ENCODE assay signal across 17 cellular contexts in the genomic region with DNA sequence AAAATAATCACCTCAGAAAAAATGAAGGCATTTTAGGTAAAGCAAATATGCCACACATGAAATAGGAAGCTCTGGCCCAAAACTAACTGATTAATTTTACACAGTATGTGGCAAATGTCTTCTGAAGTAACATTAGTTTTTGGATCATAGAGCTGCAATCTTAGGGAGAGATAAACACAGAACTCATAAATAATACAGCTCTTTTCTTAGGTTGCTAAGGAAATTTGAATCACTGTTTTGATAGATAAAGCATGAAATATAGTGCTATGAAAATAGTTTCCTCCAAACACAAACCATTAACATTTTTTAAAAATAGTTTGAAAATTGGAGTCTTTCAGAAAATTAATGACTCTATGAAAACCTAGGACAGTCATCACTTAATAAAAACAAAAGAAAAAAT. TPM values are rescaled to one million over a fixed set of nuclear protein-coding genes. Genes with fewer than 3 reads are reported as not detected.
DNase-seq lines count a peak whose midpoint lies in the region; ATAC-seq, FAIRE-seq and TF ChIP-seq lines count a peak whose summit lies in the region.
"Had no signal": no experiment of that assay in that cellular context is flagged by ENCODE, and none has a peak within 500 bp of the region (broad histone marks: within the 10 kb centered on the region; RNA-seq: fewer than 3 reads in every experiment).

No MANE protein-coding gene starts in this region.

- no peak for TF ChIP-seq POLR2A in HepG2 (IDR thresholded peaks at IDR 0.05; ENCODE audit: insufficient read depth in 1 of 2, low read depth in 2 of 2, low read length in 2 of 2)

- no peak for FAIRE-seq in HepG2 (lab: Jason Lieb, UNC)
- FAIRE-seq: GM18507 had no signal

- H3K4me1 Mint-ChIP-seq in stimulated activated memory B cell treated with anti-CD40 and anti-IgM and Interleukin-4, amounts not matched to agents 10 μg/mL and 1 μg/mL and 100 μg/mL, for 72 hours: no peaks in the 10 kb centered on the region
- H3K4me1 Mint-ChIP-seq: CD8-positive, alpha-beta memory T cell had no signal

- TF ChIP-seq EP300 in HepG2 (IDR thresholded peaks at IDR 0.05; ENCODE audit: low read depth in 2 of 2, low read length in 2 of 2) (no peak), HepG2 (CRISPR knock-in tag; IDR thresholded peaks at IDR 0.05; ENCODE audit: borderline replicate concordance) (no peak)

- TF ChIP-seq RAD21 in HepG2 (CRISPR knock-in tag; IDR thresholded peaks at IDR 0.05): no peak

- H2BK5ac ChIP-seq in mesenchymal stem cell (ENCODE audit: low read depth, low read length, poor library complexity, severe bottlenecking): no peak overlapping the region

- H3K36me3 Mint-ChIP-seq in stimulated activated memory B cell treated with anti-CD40 and anti-IgM and Interleukin-4, amounts not matched to agents 10 μg/mL and 1 μg/mL and 100 μg/mL, for 72 hours: no peaks in the 10 kb centered on the region
- H3K36me3 Mint-ChIP-seq: CD8-positive, alpha-beta memory T cell had no signal

- DNase-seq in PC-3 (no peak), dermis blood vessel endothelial cell (peak; percentile 24), mesenchymal stem cell (peak; percentile 7), tibial artery (no peak), HepG2 (ENCODE audit: low spot score) (no peak), left lung (no peak)
- DNase-seq: AML-193; CD8-positive, alpha-beta memory T cell; DMS 273 treated with DMSO at 0.1 percent for 48 hours; H7 had no signal

- H2AFZ ChIP-seq in PC-3 (ENCODE audit: low read length) (no peak overlapping the region), mesenchymal stem cell (ENCODE audit: low read depth, low read length) (no peak overlapping the region), HepG2 (ENCODE audit: low read length) (no peak overlapping the region)
- H2AFZ ChIP-seq: GM23338 had no signal

- H3K4me3 Mint-ChIP-seq in stimulated activated memory B cell treated with anti-CD40 and anti-IgM and Interleukin-4, amounts not matched to agents 10 μg/mL and 1 μg/mL and 100 μg/mL, for 72 hours: no peak overlapping the region
- H3K4me3 Mint-ChIP-seq: CD8-positive, alpha-beta memory T cell; GM23338 had no signal

- intact Hi-C loops in PC-3 (cut with micrococcal nuclease): loop anchor here (2.0 kb wide), 1 partner anchor 14 kb away; no protein-coding TSS in a partner anchor
- intact Hi-C loops in tibial artery (cut with DNase I; ENCODE audit: low total_unique reads): no loop called here
- intact Hi-C loops in HepG2 (cut with micrococcal nuclease; ENCODE audit: unreplicated experiment): no loop called here
- intact Hi-C loops in left lung (cut with DNase I): no loop called here

- no peak overlapping the region for H3K23ac ChIP-seq in mesenchymal stem cell (ENCODE audit: low read length in 2 of 2)

- no peaks in the 10 kb centered on the region for H3K79me2 ChIP-seq in PC-3 (ENCODE audit: low read length)
- H3K79me2 ChIP-seq in HepG2 (ENCODE audit: insufficient read depth, low read length): no peaks in the 10 kb centered on the region

- no peaks in the 10 kb centered on the region for H3K9me3 ChIP-seq in PC-3 (ENCODE audit: low read length)
- no peaks in the 10 kb centered on the region for H3K9me3 ChIP-seq in mesenchymal stem cell (ENCODE audit: control insufficient read depth, low read length)
- no peaks in the 10 kb centered on the region for H3K9me3 ChIP-seq in tibial artery
- H3K9me3 ChIP-seq in HepG2 (ENCODE audit: low read length): no peaks in the 10 kb centered on the region
- no peaks in the 10 kb centered on the region for H3K9me3 ChIP-seq in left lung
- H3K9me3 ChIP-seq: BLaER1, Caco-2 had no signal

- no peaks in the 10 kb centered on the region for H3K27me3 Mint-ChIP-seq in stimulated activated memory B cell treated with anti-CD40 and anti-IgM and Interleukin-4, amounts not matched to agents 10 μg/mL and 1 μg/mL and 100 μg/mL, for 72 hours
- H3K27me3 Mint-ChIP-seq: CD8-positive, alpha-beta memory T cell had no signal

- BruUV-seq in PC-3 (replicated peaks; lab: Mats Ljungman, UMichigan): no TSS peak
- no TSS peak for BruUV-seq in HepG2 (replicated peaks; lab: Mats Ljungman, UMichigan)

- no peak overlapping the region for H3K4me3 ChIP-seq in PC-3 (ENCODE audit: low read length)
- no peak overlapping the region for H3K4me3 ChIP-seq in mesenchymal stem cell (ENCODE audit: insufficient read depth in 1 of 2, low read depth in 1 of 2, low read length in 2 of 2)
- no peak overlapping the region for H3K4me3 ChIP-seq in tibial artery
- no peak overlapping the region for H3K4me3 ChIP-seq in HepG2 (replicated peaks in 1 of 3; ENCODE audit: insufficient read depth in 1 of 3, low read depth in 2 of 3, low read length in 3 of 3)
- H3K4me3 ChIP-seq in left lung: no peak overlapping the region
- H3K4me3 ChIP-seq: BLaER1, GM23338 had no signal

- no peak overlapping the region for H2BK15ac ChIP-seq in mesenchymal stem cell (ENCODE audit: low read depth, poor library complexity, severe bottlenecking)

- H2AK5ac ChIP-seq in mesenchymal stem cell (ENCODE audit: low read length, severe bottlenecking): no peak overlapping the region

- H4K8ac ChIP-seq in mesenchymal stem cell (ENCODE audit: low read length): no peak overlapping the region

- H3K79me1 ChIP-seq in mesenchymal stem cell (replicated peaks; ENCODE audit: low read length, poor library complexity, severe bottlenecking): peaks cover 3% of the 10 kb centered on the region

- no peaks in the 10 kb centered on the region for H3F3A ChIP-seq in PC-3 (ENCODE audit: low read length, unreplicated experiment)

- no peak overlapping the region for H2BK12ac ChIP-seq in mesenchymal stem cell (ENCODE audit: low read length in 2 of 2)

- TF ChIP-seq CTCF in PC-3 (conservative IDR thresholded peaks at IDR 0.05; ENCODE audit: low read depth, low read length): no peak
- no peak for TF ChIP-seq CTCF in tibial artery (IDR thresholded peaks at IDR 0.05)
- no peak for TF ChIP-seq CTCF in HepG2 (CRISPR knock-in tag; IDR thresholded peaks at IDR 0.05)
- TF ChIP-seq CTCF in left lung (IDR thresholded peaks at IDR 0.05): no peak

- no peak overlapping the region for H2BK120ac ChIP-seq in mesenchymal stem cell (ENCODE audit: low read depth, low read length)

- H3K27me3 ChIP-seq in PC-3 (ENCODE audit: low read length) (no peaks in the 10 kb centered on the region), mesenchymal stem cell (ENCODE audit: control insufficient read depth in 1 of 2, insufficient read depth in 1 of 2, low read length in 2 of 2) (no peaks in the 10 kb centered on the region), tibial artery (no peaks in the 10 kb centered on the region), HepG2 (ENCODE audit: control insufficient read depth in 1 of 2, insufficient read depth in 2 of 2, low read length in 2 of 2) (no peaks in the 10 kb centered on the region), left lung (no peaks in the 10 kb centered on the region)
- H3K27me3 ChIP-seq: BLaER1 had no signal

- H4K91ac ChIP-seq in mesenchymal stem cell (ENCODE audit: low read length): no peak overlapping the region

- H3K18ac ChIP-seq in mesenchymal stem cell (ENCODE audit: low read depth in 1 of 2, low read length in 2 of 2): no peak overlapping the region

- POLR2A ChIA-PET in PC-3 (lab: Charles Lee; ENCODE audit: unreplicated experiment) (no interaction called here), HepG2 (lab: Yijun Ruan, JAX) (interaction anchor here (1.4 kb wide), 1 partner anchor 15 kb away, joined by 5 read pairs; a partner anchor contains a TSS)

- peaks cover 23% of the 10 kb centered on the region for H3K4me1 ChIP-seq in PC-3 (ENCODE audit: insufficient read depth, low read length)
- peaks cover 4% of the 10 kb centered on the region for H3K4me1 ChIP-seq in mesenchymal stem cell (ENCODE audit: control insufficient read depth, insufficient read depth, low read depth, low read length)
- H3K4me1 ChIP-seq in tibial artery: peaks cover 0 to 19% (median 4%) of the 10 kb centered on the region in 4 donors
- peaks cover 12% of the 10 kb centered on the region for H3K4me1 ChIP-seq in HepG2 (ENCODE audit: insufficient read depth, low read length)
- peaks cover 3% of the 10 kb centered on the region in 2 donors for H3K4me1 ChIP-seq in left lung
- H3K4me1 ChIP-seq: BLaER1 had no signal

- H3K4me2 ChIP-seq in PC-3 (ENCODE audit: low read length) (peak overlapping the region; percentile 40; the same call in 1 of the 2 replicates), mesenchymal stem cell (ENCODE audit: low read length, poor library complexity, severe bottlenecking) (no peak overlapping the region), HepG2 (ENCODE audit: low read depth, low read length) (no peak overlapping the region)
- H3K4me2 ChIP-seq: BLaER1, GM23338 had no signal

- H3K36me3 ChIP-seq in PC-3 (ENCODE audit: low read depth, low read length) (no peaks in the 10 kb centered on the region), mesenchymal stem cell (ENCODE audit: control insufficient read depth in 1 of 2, insufficient read depth in 2 of 2, low read depth in 1 of 2, low read length in 2 of 2) (no peaks in the 10 kb centered on the region), tibial artery (no peaks in the 10 kb centered on the region), HepG2 (replicated peaks in 1 of 2; ENCODE audit: control insufficient read depth in 1 of 2, insufficient read depth in 2 of 2, low read length in 2 of 2) (no peaks in the 10 kb centered on the region), left lung (no peaks in the 10 kb centered on the region)
- H3K36me3 ChIP-seq: BLaER1 had no signal

- H3K9ac ChIP-seq in PC-3 (ENCODE audit: low read length): no peak overlapping the region
- H3K9ac ChIP-seq in mesenchymal stem cell (ENCODE audit: low read length): no peak overlapping the region
- no peak overlapping the region for H3K9ac ChIP-seq in HepG2 (ENCODE audit: insufficient read depth, low read depth, low read length)
- H3K9ac ChIP-seq: BLaER1 had no signal

- in situ Hi-C loops in HepG2 (cut with HindIII; ENCODE audit: extremely low pct_ligation_motif_present, low pct_unique_long_range_greater_than_20kb): no loop called here

- no peak overlapping the region for H3K27ac ChIP-seq in PC-3 (ENCODE audit: low read length)
- no peak overlapping the region for H3K27ac ChIP-seq in mesenchymal stem cell (ENCODE audit: low read length, poor library complexity, severe bottlenecking)
- H3K27ac ChIP-seq in tibial artery: peak overlapping the region; percentile 22 to 37
- H3K27ac ChIP-seq in HepG2 (ENCODE audit: extremely low read length, insufficient read depth, low read length): no peak overlapping the region
- H3K27ac ChIP-seq in left lung: peak overlapping the region in 1 of 2 donors; percentile 20
- H3K27ac ChIP-seq: BLaER1 had no signal

- H3K14ac ChIP-seq in mesenchymal stem cell (ENCODE audit: low read length in 2 of 2): no peak overlapping the region

- no peak for ATAC-seq in PC-3
- no peak for ATAC-seq in stimulated activated memory B cell treated with anti-CD40 and anti-IgM and Interleukin-4, amounts not matched to agents 10 μg/mL and 1 μg/mL and 100 μg/mL, for 72 hours
- no peak for ATAC-seq in HepG2
- no peak for ATAC-seq in left lung
- ATAC-seq: GM23338 had no signal

- H4K20me1 ChIP-seq in PC-3 (ENCODE audit: low read length) (no peaks in the 10 kb centered on the region), HepG2 (ENCODE audit: insufficient read depth, low read length) (no peaks in the 10 kb centered on the region)
- H4K20me1 ChIP-seq: BLaER1 had no signal

- H3K9me3 Mint-ChIP-seq in stimulated activated memory B cell treated with anti-CD40 and anti-IgM and Interleukin-4, amounts not matched to agents 10 μg/mL and 1 μg/mL and 100 μg/mL, for 72 hours: peaks cover 10% of the 10 kb centered on the region
- H3K9me3 Mint-ChIP-seq: GM23338 had no signal

- no peak overlapping the region for H3K27ac Mint-ChIP-seq in stimulated activated memory B cell treated with anti-CD40 and anti-IgM and Interleukin-4, amounts not matched to agents 10 μg/mL and 1 μg/mL and 100 μg/mL, for 72 hours
- H3K27ac Mint-ChIP-seq: CD8-positive, alpha-beta memory T cell; GM23338 had no signal

- no peaks in the 10 kb centered on the region for H3K9me2 ChIP-seq in PC-3 (replicated peaks; ENCODE audit: low read length)

- CTCF ChIA-PET in PC-3 (lab: Charles Lee) (interaction anchor here (0.5 to 1.0 kb wide), 2 partner anchors 19 to 46 kb away, joined by 3 to 4 read pairs; no protein-coding TSS in a partner anchor), HepG2 (lab: Yijun Ruan, JAX; ENCODE audit: low intra/inter-chr PET ratio, low total read pairs) (no interaction called here)

- H3K4ac ChIP-seq in mesenchymal stem cell (ENCODE audit: low read depth in 1 of 2, low read length in 2 of 2): no peak overlapping the region

RNA-seq across cellular contexts. Expression of a gene that starts 15.0 kb away (rescaled TPM):
- total RNA-seq in PC-3 (2014; rRNA removed): 0.17 TPM in 1 of 2 replicates, not detected in the other
- total RNA-seq in dermis blood vessel endothelial cell: 7.7 and 13.4 TPM in 2 replicates
- polyA plus RNA-seq in mesenchymal stem cell (2013, experiment 1 of 2): 0.04 TPM
- 0.07 TPM for polyA plus RNA-seq in mesenchymal stem cell (2013, experiment 2 of 2)
- not detected in 2 replicates for total RNA-seq in HepG2 (2016; rRNA removed; fragmentation: Illumina TruSeq; extraction: Trizol)
- total RNA-seq in HepG2 (2016; cell fraction: cytosol; rRNA removed; fragmentation: Illumina TruSeq; extraction: Trizol; ENCODE audit: low read depth): not detected in 2 replicates
- total RNA-seq in HepG2 (2016; cell fraction: insoluble cytoplasmic fraction; rRNA removed; fragmentation: Illumina TruSeq; extraction: Trizol): not detected in 2 replicates
- total RNA-seq in HepG2 (2016; cell fraction: membrane; rRNA removed; fragmentation: Illumina TruSeq; extraction: Trizol): not detected in 2 replicates
- total RNA-seq in HepG2 (2016; cell fraction: nucleus; rRNA removed; fragmentation: Illumina TruSeq; extraction: Trizol): not detected in 2 replicates
- polyA plus RNA-seq in HepG2 (2011; rRNA removed): not detected in 2 replicates
- polyA plus RNA-seq in HepG2 (2011; cell fraction: cytosol; rRNA removed): not detected in 2 replicates
- not detected in 2 replicates for polyA plus RNA-seq in HepG2 (2011; cell fraction: nucleus; rRNA removed)
- not detected in 2 replicates for polyA plus RNA-seq in HepG2 (2012)
- polyA plus RNA-seq in HepG2 (2016; cell fraction: cytosol; fragmentation: Illumina TruSeq; extraction: Trizol; ENCODE audit: low read depth): not detected in 2 replicates
- polyA plus RNA-seq in HepG2 (2016; cell fraction: insoluble cytoplasmic fraction; fragmentation: Illumina TruSeq; extraction: Trizol; ENCODE audit: low read depth): not detected in 2 replicates
- not detected in 2 replicates for polyA plus RNA-seq in HepG2 (2016; cell fraction: membrane; fragmentation: Illumina TruSeq; extraction: Trizol; ENCODE audit: low read depth)
- polyA plus RNA-seq in HepG2 (2016; cell fraction: nucleus; fragmentation: Illumina TruSeq; extraction: Trizol; ENCODE audit: insufficient read depth, low read depth): not detected in 2 replicates
- polyA minus RNA-seq in HepG2 (2011; rRNA and poly(A)+ RNA removed; ENCODE audit: low replicate concordance): 5.6 TPM in 1 of 2 replicates, not detected in the other
- polyA minus RNA-seq in HepG2 (2011; cell fraction: cytosol; rRNA and poly(A)+ RNA removed): not detected in 2 replicates
- 0.12 TPM in 1 of 2 replicates, not detected in the other for polyA minus RNA-seq in HepG2 (2011; cell fraction: nucleus; rRNA and poly(A)+ RNA removed)
- total RNA-seq in left lung: 1 to 10 TPM; 8.2 to 8.3 TPM
- total RNA-seq: CD8-positive, alpha-beta memory T cell had no signal
- polyA plus RNA-seq: CD8-positive, alpha-beta memory T cell had no signal

RNA-seq across cellular contexts. Expression of a gene that starts 52.9 kb away (rescaled TPM):
- total RNA-seq in PC-3 (2014; rRNA removed) (not detected in 2 replicates), dermis blood vessel endothelial cell (6.1 and 18.3 TPM in 2 replicates), HepG2 (2016; rRNA removed; fragmentation: Illumina TruSeq; extraction: Trizol) (0.13 TPM in 1 of 2 replicates, not detected in the other), left lung (1 to 10 TPM in 1 of 2 donors, under 1 TPM in 1; 0.47 to 5.4 TPM)
- not detected for polyA plus RNA-seq in mesenchymal stem cell (2013, experiment 1 of 2)
- not detected for polyA plus RNA-seq in mesenchymal stem cell (2013, experiment 2 of 2)
- not detected in 2 replicates for total RNA-seq in HepG2 (2016; cell fraction: cytosol; rRNA removed; fragmentation: Illumina TruSeq; extraction: Trizol; ENCODE audit: low read depth)
- total RNA-seq in HepG2 (2016; cell fraction: insoluble cytoplasmic fraction; rRNA removed; fragmentation: Illumina TruSeq; extraction: Trizol): not detected in 2 replicates
- total RNA-seq in HepG2 (2016; cell fraction: membrane; rRNA removed; fragmentation: Illumina TruSeq; extraction: Trizol): not detected in 2 replicates
- not detected in 2 replicates for total RNA-seq in HepG2 (2016; cell fraction: nucleus; rRNA removed; fragmentation: Illumina TruSeq; extraction: Trizol)
- polyA plus RNA-seq in HepG2 (2011; rRNA removed): 0.05 TPM in 1 of 2 replicates, not detected in the other
- polyA plus RNA-seq in HepG2 (2011; cell fraction: cytosol; rRNA removed): not detected in 2 replicates
- not detected in 2 replicates for polyA plus RNA-seq in HepG2 (2011; cell fraction: nucleus; rRNA removed)
- not detected in 2 replicates for polyA plus RNA-seq in HepG2 (2012)
- not detected in 2 replicates for polyA plus RNA-seq in HepG2 (2016; cell fraction: cytosol; fragmentation: Illumina TruSeq; extraction: Trizol; ENCODE audit: low read depth)
- not detected in 2 replicates for polyA plus RNA-seq in HepG2 (2016; cell fraction: insoluble cytoplasmic fraction; fragmentation: Illumina TruSeq; extraction: Trizol; ENCODE audit: low read depth)
- polyA plus RNA-seq in HepG2 (2016; cell fraction: membrane; fragmentation: Illumina TruSeq; extraction: Trizol; ENCODE audit: low read depth): not detected in 2 replicates
- not detected in 2 replicates for polyA plus RNA-seq in HepG2 (2016; cell fraction: nucleus; fragmentation: Illumina TruSeq; extraction: Trizol; ENCODE audit: insufficient read depth, low read depth)
- polyA minus RNA-seq in HepG2 (2011; rRNA and poly(A)+ RNA removed; ENCODE audit: low replicate concordance): 0.75 TPM in 1 of 2 replicates, not detected in the other
- polyA minus RNA-seq in HepG2 (2011; cell fraction: cytosol; rRNA and poly(A)+ RNA removed): not detected in 2 replicates
- polyA minus RNA-seq in HepG2 (2011; cell fraction: nucleus; rRNA and poly(A)+ RNA removed): not detected in 2 replicates
- total RNA-seq: Caco-2; CD8-positive, alpha-beta memory T cell; Daoy; HT-29 had no signal
- polyA plus RNA-seq: CD8-positive, alpha-beta memory T cell had no signal

Comparison
In these comparisons a context has a peak if more than half of its experiments do, and no peak if none do; other contexts are left out.
1. DNase-seq: peak in dermis blood vessel endothelial cell (single experiment) and mesenchymal stem cell (single experiment); none in PC-3 (single experiment), tibial artery (0 of 2), HepG2 (single experiment) and left lung (0 of 2).
2. H3K27ac ChIP-seq: peak in tibial artery (2 of 2); none in PC-3 (single experiment), mesenchymal stem cell (single experiment) and HepG2 (single experiment).